21 cellular contexts compared by ENCODE assay signal in the genomic region with DNA sequence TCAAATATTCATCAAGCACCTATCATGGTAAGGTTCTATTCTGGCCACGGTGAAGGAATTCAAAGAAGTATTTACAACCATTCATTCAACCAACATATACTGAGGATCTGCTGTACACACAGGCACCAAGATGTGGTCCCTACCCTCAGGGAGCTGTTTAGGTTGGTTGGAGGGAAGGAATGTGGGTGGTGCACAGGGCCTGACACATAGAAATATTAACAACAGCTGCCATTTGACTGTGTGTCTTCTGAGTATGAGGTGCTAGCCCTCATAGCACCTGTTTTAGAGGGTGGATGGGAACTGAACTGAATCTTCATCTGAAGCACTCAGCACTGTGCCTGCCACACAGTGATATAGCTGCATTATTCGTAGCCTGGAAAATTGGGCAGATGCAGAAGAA. TPM values are rescaled to one million over a fixed set of nuclear protein-coding genes. Genes with fewer than 3 reads are reported as not detected.
"Had no signal": no experiment of that assay in that cellular context is flagged by ENCODE, and none has a peak within 500 bp of the region (broad histone marks: within the 10 kb centered on the region; RNA-seq: fewer than 3 reads in every experiment).

No MANE protein-coding gene starts in this region.

- H3K36me3 Mint-ChIP-seq: activated naive CD8-positive, alpha-beta T cell; memory B cell; natural killer cell treated with Interleukin-12 subunit alpha and Interleukin-12 subunit beta and Interleukin-15 and Interleukin-18, amount 100 ng/mL, for 72 hours; stimulated activated memory B cell treated with anti-CD40 and anti-IgM and Interleukin-4, amounts not matched to agents 10 μg/mL and 1 μg/mL and 100 μg/mL, for 72 hours had no signal

- H3K4me1 Mint-ChIP-seq: memory B cell; stimulated activated memory B cell treated with anti-CD40 and anti-IgM and Interleukin-4, amounts not matched to agents 10 μg/mL and 1 μg/mL and 100 μg/mL, for 72 hours had no signal

- H3K36me3 ChIP-seq: cardiac muscle cell, neutrophil, pancreas, right lobe of liver, thoracic aorta, upper lobe of right lung had no signal

- H3K27ac ChIP-seq: cardiac muscle cell, foreskin keratinocyte, neutrophil, pancreas, right lobe of liver, thoracic aorta, upper lobe of right lung had no signal

- H3K27ac Mint-ChIP-seq: activated CD4-positive, alpha-beta T cell treated with anti-CD3 and anti-CD28 coated beads, Interleukin-2, amount 10 ng/mL, durations not matched to agents 7 days and 5 days; memory B cell; natural killer cell treated with Interleukin-12 subunit alpha and Interleukin-12 subunit beta and Interleukin-15 and Interleukin-18, amount 100 ng/mL, for 72 hours; stimulated activated memory B cell treated with anti-CD40 and anti-IgM and Interleukin-4, amounts not matched to agents 10 μg/mL and 1 μg/mL and 100 μg/mL, for 72 hours had no signal

- H3K4me3 Mint-ChIP-seq: activated CD4-positive, alpha-beta T cell treated with anti-CD3 and anti-CD28 coated beads, Interleukin-2, amount 10 ng/mL, durations not matched to agents 7 days and 5 days; activated naive CD8-positive, alpha-beta T cell; memory B cell; natural killer cell treated with Interleukin-12 subunit alpha and Interleukin-12 subunit beta and Interleukin-15 and Interleukin-18, amount 100 ng/mL, for 72 hours; stimulated activated memory B cell treated with anti-CD40 and anti-IgM and Interleukin-4, amounts not matched to agents 10 μg/mL and 1 μg/mL and 100 μg/mL, for 72 hours had no signal

- H3K9me3 ChIP-seq: mucosa of descending colon, neutrophil, pancreas, right lobe of liver, thoracic aorta, upper lobe of right lung had no signal

- H3K27me3 ChIP-seq: cardiac muscle cell, foreskin keratinocyte, pancreas, right lobe of liver, upper lobe of right lung had no signal

- H3K4me3 ChIP-seq: cardiac muscle cell, mucosa of descending colon, pancreas, right lobe of liver, smooth muscle cell, thoracic aorta, upper lobe of right lung had no signal

- H3K9me3 Mint-ChIP-seq: activated CD4-positive, alpha-beta T cell treated with anti-CD3 and anti-CD28 coated beads, Interleukin-2, amount 10 ng/mL, durations not matched to agents 7 days and 5 days; memory B cell; natural killer cell treated with Interleukin-12 subunit alpha and Interleukin-12 subunit beta and Interleukin-15 and Interleukin-18, amount 100 ng/mL, for 72 hours; stimulated activated memory B cell treated with anti-CD40 and anti-IgM and Interleukin-4, amounts not matched to agents 10 μg/mL and 1 μg/mL and 100 μg/mL, for 72 hours had no signal

- H3K4me2 ChIP-seq: smooth muscle cell had no signal

- H3K4me1 ChIP-seq: foreskin keratinocyte, pancreas, right lobe of liver had no signal

- H3K27me3 Mint-ChIP-seq: activated CD4-positive, alpha-beta T cell treated with anti-CD3 and anti-CD28 coated beads, Interleukin-2, amount 10 ng/mL, durations not matched to agents 7 days and 5 days; activated naive CD8-positive, alpha-beta T cell; memory B cell; natural killer cell treated with Interleukin-12 subunit alpha and Interleukin-12 subunit beta and Interleukin-15 and Interleukin-18, amount 100 ng/mL, for 72 hours; stimulated activated memory B cell treated with anti-CD40 and anti-IgM and Interleukin-4, amounts not matched to agents 10 μg/mL and 1 μg/mL and 100 μg/mL, for 72 hours had no signal

- DNase-seq: activated CD4-positive, alpha-beta T cell treated with anti-CD3 and anti-CD28 coated beads, Interleukin-2, amount 10 ng/mL, durations not matched to agents 7 days and 5 days; amniotic stem cell; foreskin keratinocyte; mucosa of descending colon; pancreas; right lobe of liver; stimulated activated CD4-positive, alpha-beta T cell treated with anti-CD3 and anti-CD28 coated beads, Interleukin-4, amount 100 ng/mL, for 1 hour; T1000; upper lobe of right lung had no signal

- ATAC-seq: foreskin keratinocyte; mucosa of descending colon; natural killer cell treated with Interleukin-12 subunit alpha and Interleukin-12 subunit beta and Interleukin-15 and Interleukin-18, amount 100 ng/mL, for 72 hours; pancreas; right lobe of liver; stimulated activated memory B cell treated with anti-CD40 and anti-IgM and Interleukin-4, amounts not matched to agents 10 μg/mL and 1 μg/mL and 100 μg/mL, for 72 hours; upper lobe of right lung had no signal

RNA-seq across cellular contexts. Expression of a gene that starts 47.5 kb away (rescaled TPM):
- total RNA-seq: dermis microvascular lymphatic vessel endothelial cell; foreskin keratinocyte; liver; mucosa of descending colon; natural killer cell treated with Interleukin-12 subunit alpha and Interleukin-12 subunit beta and Interleukin-15 and Interleukin-18, amount 100 ng/mL, for 72 hours; pancreas; right lobe of liver; smooth muscle cell; T-helper 1 cell treated with Interleukin-12 subunit alpha and Interleukin-12 subunit beta and Interleukin-4 antibody, amounts not matched to agents 30 ng/mL and 1 ng/mL, for 36 hours; thoracic aorta; upper lobe of right lung had no signal
- polyA plus RNA-seq: foreskin keratinocyte, keratinocyte, liver, pancreas, smooth muscle cell had no signal
